ENCODE assay signal across 9 cellular contexts in genomic region chr10:76002262-76002854, GRCh38.
"Had no signal": no experiment of that assay in that cellular context is flagged by ENCODE, and none has a peak within 500 bp of the region (broad histone marks: within the 10 kb centered on the region; RNA-seq: fewer than 3 reads in every experiment).

No MANE protein-coding gene starts in this region.

- FAIRE-seq: H54, K562 had no signal

- H3K36me3 ChIP-seq: HAP-1 had no signal

- H3K27ac ChIP-seq: HL-60 had no signal

- DNase-seq: GOT3, HFFc6, IMR-90, KG1 had no signal

- H3K4me1 ChIP-seq: HAP-1 had no signal

- H3K9me3 ChIP-seq: HAP-1 had no signal

- ATAC-seq: HCT116, K562 had no signal

- H3K4me3 ChIP-seq: HAP-1, K562 had no signal
